Comparison of ENCODE assay signal across 17 cellular contexts in the genomic region with DNA sequence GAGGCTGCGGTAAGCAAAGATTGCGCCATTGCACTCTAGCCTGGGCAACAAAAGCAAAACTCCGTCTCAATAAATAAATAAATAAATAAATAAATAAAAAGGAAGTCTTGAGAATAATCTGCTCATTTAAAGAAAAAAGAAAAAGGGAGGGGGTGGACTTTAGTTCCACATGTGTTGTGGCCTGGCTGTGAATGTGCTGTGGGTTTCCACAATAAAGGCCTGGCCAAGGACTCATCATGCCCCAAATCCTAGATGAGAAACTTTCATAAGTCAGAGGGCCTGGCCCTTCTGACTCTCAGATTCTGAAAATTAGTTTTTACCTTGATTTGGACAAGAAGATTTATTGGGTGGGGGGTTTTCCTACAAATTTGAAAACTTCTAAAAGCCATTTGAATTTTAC. TPM values are rescaled to one million over a fixed set of nuclear protein-coding genes. Genes with fewer than 3 reads are reported as not detected.
DNase-seq lines count a peak whose midpoint lies in the region; ATAC-seq and TF ChIP-seq lines count a peak whose summit lies in the region.
"Had no signal": no experiment of that assay in that cellular context is flagged by ENCODE, and none has a peak within 500 bp of the region (broad histone marks: within the 10 kb centered on the region; RNA-seq: fewer than 3 reads in every experiment).

No MANE protein-coding gene starts in this region.

- peak overlapping the region; percentile 72 for H3K4me2 ChIP-seq in BLaER1

- ATAC-seq in naive B cell (ENCODE audit: low read depth in 2 of 2) (no peak), esophagus mucosa (no peak)
- ATAC-seq in activated CD8-positive, alpha-beta T cell treated with anti-CD3 and anti-CD28 coated beads for 36 hours = no peak
- ATAC-seq: HepG2 had no signal

- H3K36me3 ChIP-seq in BLaER1 (no peaks in the 10 kb centered on the region), right atrium auricular region (no peaks in the 10 kb centered on the region)
- H3K36me3 ChIP-seq: HAP-1 had no signal

- peak; percentile 64 for DNase-seq in CD1c-positive myeloid dendritic cell (ENCODE audit: extremely low spot score)
- no peak for DNase-seq in naive B cell
- no peak for DNase-seq in activated CD8-positive, alpha-beta T cell treated with anti-CD3 and anti-CD28 coated beads for 36 hours
- no peak for DNase-seq in right atrium auricular region (ENCODE audit: low spot score)
- DNase-seq: ACHN; C1 segment of cervical spinal cord; CD4-positive, alpha-beta memory T cell; DMS153; DMS79; GDM1; KBM-7 had no signal

- H3K27me3 ChIP-seq in BLaER1 = no peaks in the 10 kb centered on the region
- H3K27me3 ChIP-seq in right atrium auricular region = no peaks in the 10 kb centered on the region

- H3K4me3 Mint-ChIP-seq in naive B cell = peak overlapping the region in 4 of 8 donors; percentile 16 to 78 (median 61)
- no peak overlapping the region for H3K4me3 Mint-ChIP-seq in activated CD8-positive, alpha-beta T cell treated with anti-CD3 and anti-CD28 coated beads for 36 hours

- H3K27ac ChIP-seq in BLaER1 = no peak overlapping the region; the same call in 1 of the 2 replicates
- H3K27ac ChIP-seq in right atrium auricular region = no peak overlapping the region

- H3K9ac ChIP-seq in BLaER1 = no peak overlapping the region

- intact Hi-C loops in activated CD8-positive, alpha-beta T cell treated with anti-CD3 and anti-CD28 coated beads for 36 hours (cut with micrococcal nuclease) = no loop called here

- H3K4me3 ChIP-seq in BLaER1 (no peak overlapping the region), right atrium auricular region (no peak overlapping the region)
- H3K4me3 ChIP-seq: HAP-1 had no signal

- peaks cover 0 to 11% (median 8%) of the 10 kb centered on the region in 7 donors for H3K9me3 Mint-ChIP-seq in naive B cell
- H3K9me3 Mint-ChIP-seq in activated CD8-positive, alpha-beta T cell treated with anti-CD3 and anti-CD28 coated beads for 36 hours = peaks cover 8% of the 10 kb centered on the region

- no peak for TF ChIP-seq CTCF in activated CD8-positive, alpha-beta T cell treated with anti-CD3 and anti-CD28 coated beads for 36 hours (IDR thresholded peaks at IDR 0.05)
- no peak for TF ChIP-seq CTCF in right atrium auricular region (IDR thresholded peaks at IDR 0.05)

- POLR2A ChIA-PET in activated CD8-positive, alpha-beta T cell treated with anti-CD3 and anti-CD28 coated beads for 36 hours (lab: Charles Lee) = no interaction called here

- H3K27me3 Mint-ChIP-seq in naive B cell = no peaks in the 10 kb centered on the region
- peaks cover 7% of the 10 kb centered on the region for H3K27me3 Mint-ChIP-seq in activated CD8-positive, alpha-beta T cell treated with anti-CD3 and anti-CD28 coated beads for 36 hours
- H3K27me3 Mint-ChIP-seq: IgD-negative memory B cell had no signal

- peaks cover 6 to 17% of the 10 kb centered on the region in 2 donors for H3K36me3 Mint-ChIP-seq in naive B cell
- H3K36me3 Mint-ChIP-seq in activated CD8-positive, alpha-beta T cell treated with anti-CD3 and anti-CD28 coated beads for 36 hours (ENCODE audit: low read depth) = no peaks in the 10 kb centered on the region

- H3K4me1 ChIP-seq in BLaER1 = peaks cover 32% of the 10 kb centered on the region
- no peaks in the 10 kb centered on the region for H3K4me1 ChIP-seq in right atrium auricular region
- H3K4me1 ChIP-seq: HAP-1 had no signal

- H3K4me1 Mint-ChIP-seq in naive B cell = peaks cover 18 to 58% (median 47%) of the 10 kb centered on the region in 3 donors
- H3K4me1 Mint-ChIP-seq in activated CD8-positive, alpha-beta T cell treated with anti-CD3 and anti-CD28 coated beads for 36 hours (ENCODE audit: low read depth) = peaks cover 10% of the 10 kb centered on the region

- CTCF ChIA-PET in activated CD8-positive, alpha-beta T cell treated with anti-CD3 and anti-CD28 coated beads for 36 hours (lab: Charles Lee) = interaction anchor here (1.2 kb wide), 1 partner anchor 17 kb away, joined by 3 read pairs; no protein-coding TSS in a partner anchor

- H3K27ac Mint-ChIP-seq in naive B cell = peak overlapping the region in 4 of 6 donors; percentile 73 to 100 (median 83)
- H3K27ac Mint-ChIP-seq in activated CD8-positive, alpha-beta T cell treated with anti-CD3 and anti-CD28 coated beads for 36 hours = no peak overlapping the region
- H3K27ac Mint-ChIP-seq: CD4-positive, alpha-beta memory T cell had no signal

- peaks cover 28% of the 10 kb centered on the region for H3K9me3 ChIP-seq in BLaER1
- no peaks in the 10 kb centered on the region for H3K9me3 ChIP-seq in right atrium auricular region
- H3K9me3 ChIP-seq: HAP-1 had no signal

- H4K20me1 ChIP-seq in BLaER1 = no peaks in the 10 kb centered on the region

RNA-seq across cellular contexts. Expression of a gene that starts 48.4 kb away (rescaled TPM):
- polyA plus RNA-seq in naive B cell (ENCODE audit: low read depth in 6 of 6) = 10 to 100 TPM; 16.9 to 24.9 (median 21.7) TPM
- 10 to 100 TPM; 46.8 to 50.0 TPM for total RNA-seq in activated CD8-positive, alpha-beta T cell treated with anti-CD3 and anti-CD28 coated beads for 36 hours
- 10 to 100 TPM in 1 of 2 donors, 1 to 10 TPM in 1; 8.5 to 13.9 TPM for total RNA-seq in right atrium auricular region
- total RNA-seq in esophagus mucosa = 21.5 TPM

RNA-seq across cellular contexts. Expression of a gene that starts 48.5 kb away (rescaled TPM):
- under 1 TPM in 3 of 6 donors, not detected in 3; 0.08 to 0.26 (median 0.19) TPM for polyA plus RNA-seq in naive B cell (ENCODE audit: low read depth in 6 of 6)
- total RNA-seq in activated CD8-positive, alpha-beta T cell treated with anti-CD3 and anti-CD28 coated beads for 36 hours = under 1 TPM; 0.11 to 0.18 TPM
- not detected for total RNA-seq in right atrium auricular region
- 0.28 TPM for total RNA-seq in esophagus mucosa
- total RNA-seq: H4 had no signal
- polyA plus RNA-seq: IgD-negative memory B cell had no signal
